1 cellular context compared by ENCODE assay signal in genomic region chr12:48995061-48995879, GRCh38.
TF ChIP-seq lines count a peak whose summit lies in the region.

No MANE protein-coding gene starts in this region.

TF ChIP-seq in HepG2, 621 proteins besides CTCF, POLR2A, EP300 and RAD21 (continued from another document):
- TF ChIP-seq BCLAF1 (IDR thresholded peaks at IDR 0.05): no peak
- no peak for TF ChIP-seq GATA4 (IDR thresholded peaks at IDR 0.05; ENCODE audit: borderline replicate concordance, low read depth)
